In genomic region chr15:85710340-85710842, GRCh38 we compare ENCODE assay signal across 12 cellular contexts.
A peak's percentile ranks its signal among the peaks of the same experiment; 100 is the strongest.
DNase-seq lines count a peak whose midpoint lies in the region; ATAC-seq, FAIRE-seq and TF ChIP-seq lines count a peak whose summit lies in the region.
"Had no signal": no experiment of that assay in that cellular context is flagged by ENCODE, and none has a peak within 500 bp of the region (broad histone marks: within the 10 kb centered on the region; RNA-seq: fewer than 3 reads in every experiment).

No MANE protein-coding gene starts in this region.

- intact Hi-C loops in breast epithelium (cut with DNase I; ENCODE audit: low total_unique reads), result no loop called here
- intact Hi-C loops in MCF 10A (cut with micrococcal nuclease), result loop anchor here (10.0 kb wide), 1 partner anchor 406 kb away; no protein-coding TSS in a partner anchor

- ATAC-seq in GM21717 (IDR thresholded peaks at IDR 0.05; ENCODE audit: unreplicated experiment) (peak; percentile 49), HG03565 (IDR thresholded peaks at IDR 0.05; ENCODE audit: unreplicated experiment) (peak; percentile 54)
- peak; percentile 67 for ATAC-seq in stimulated activated naive B cell treated with anti-CD40 and anti-IgM and Interleukin-4, amounts not matched to agents 10 μg/mL and 1 μg/mL and 100 μg/mL, for 72 hours (replicated peaks)
- ATAC-seq: sciatic nerve had no signal

- TF ChIP-seq POLR2A in breast epithelium (IDR thresholded peaks at IDR 0.05), result no peak
- no peak for TF ChIP-seq POLR2A in H54 (IDR thresholded peaks at IDR 0.05; ENCODE audit: low read depth, low read length)

- H3K4me3 ChIP-seq in breast epithelium, result no peak overlapping the region

- no peak for DNase-seq in breast epithelium (ENCODE audit: low spot score in 2 of 2)
- DNase-seq in MCF 10A (ENCODE audit: unreplicated experiment), result no peak
- no peak for DNase-seq in stimulated activated naive B cell treated with anti-CD40 and anti-IgM and Interleukin-4, amounts not matched to agents 10 μg/mL and 1 μg/mL and 100 μg/mL, for 72 hours
- no peak for DNase-seq in amygdala (lab: John Stamatoyannopoulos, UW)
- no peak for DNase-seq in H54 (ENCODE audit: insufficient read length, low spot score)
- DNase-seq in NAMALWA (ENCODE audit: low spot score), result no peak
- DNase-seq: brain microvascular endothelial cell, IMR-90 had no signal

- TF ChIP-seq CTCF in breast epithelium (IDR thresholded peaks at IDR 0.05), result no peak
- TF ChIP-seq CTCF in MCF 10A (IDR thresholded peaks at IDR 0.05; ENCODE audit: unreplicated experiment), result no peak

- POLR2A ChIA-PET in MCF 10A (lab: Yijun Ruan, JAX), result no interaction called here

- H3K27ac ChIP-seq in breast epithelium, result peak overlapping the region; percentile 14 to 45
- H3K27ac ChIP-seq: brain microvascular endothelial cell, C4-2B had no signal

- no peaks in the 10 kb centered on the region for H3K9me3 Mint-ChIP-seq in MCF 10A (ENCODE audit: unreplicated experiment)
- H3K9me3 Mint-ChIP-seq in stimulated activated naive B cell treated with anti-CD40 and anti-IgM and Interleukin-4, amounts not matched to agents 10 μg/mL and 1 μg/mL and 100 μg/mL, for 72 hours, result no peaks in the 10 kb centered on the region

- no peak overlapping the region for H3K27ac Mint-ChIP-seq in MCF 10A (ENCODE audit: low read depth, unreplicated experiment)
- peak overlapping the region; percentile 86 for H3K27ac Mint-ChIP-seq in stimulated activated naive B cell treated with anti-CD40 and anti-IgM and Interleukin-4, amounts not matched to agents 10 μg/mL and 1 μg/mL and 100 μg/mL, for 72 hours

- no peak for FAIRE-seq in H54 (lab: Jason Lieb, UNC)

- H3K4me3 Mint-ChIP-seq in MCF 10A (ENCODE audit: unreplicated experiment), result no peak overlapping the region
- peak overlapping the region in 1 of 2 donors; percentile 14 for H3K4me3 Mint-ChIP-seq in stimulated activated naive B cell treated with anti-CD40 and anti-IgM and Interleukin-4, amounts not matched to agents 10 μg/mL and 1 μg/mL and 100 μg/mL, for 72 hours

- H3K4me1 Mint-ChIP-seq in MCF 10A (ENCODE audit: insufficient read depth, unreplicated experiment), result peaks cover 4% of the 10 kb centered on the region
- peaks cover 35 to 48% of the 10 kb centered on the region in 2 donors for H3K4me1 Mint-ChIP-seq in stimulated activated naive B cell treated with anti-CD40 and anti-IgM and Interleukin-4, amounts not matched to agents 10 μg/mL and 1 μg/mL and 100 μg/mL, for 72 hours

- peaks cover 82% of the 10 kb centered on the region for H3K36me3 Mint-ChIP-seq in MCF 10A (ENCODE audit: insufficient read depth, unreplicated experiment)
- H3K36me3 Mint-ChIP-seq in stimulated activated naive B cell treated with anti-CD40 and anti-IgM and Interleukin-4, amounts not matched to agents 10 μg/mL and 1 μg/mL and 100 μg/mL, for 72 hours, result peaks cover 33 to 62% of the 10 kb centered on the region in 2 donors

- H3K27me3 Mint-ChIP-seq in MCF 10A (ENCODE audit: insufficient read depth, unreplicated experiment), result no peaks in the 10 kb centered on the region
- H3K27me3 Mint-ChIP-seq in stimulated activated naive B cell treated with anti-CD40 and anti-IgM and Interleukin-4, amounts not matched to agents 10 μg/mL and 1 μg/mL and 100 μg/mL, for 72 hours, result no peaks in the 10 kb centered on the region

- CTCF ChIA-PET in MCF 10A (lab: Yijun Ruan, JAX), result no interaction called here

- no peaks in the 10 kb centered on the region for H3K9me3 ChIP-seq in breast epithelium

- no peaks in the 10 kb centered on the region for H3K27me3 ChIP-seq in breast epithelium
- H3K27me3 ChIP-seq: brain microvascular endothelial cell had no signal

- no TSS peak for BruUV-seq in MCF 10A (replicated peaks; lab: Mats Ljungman, UMichigan)

- peaks cover 0 to 6% of the 10 kb centered on the region in 2 donors for H3K4me1 ChIP-seq in breast epithelium

- no peaks in the 10 kb centered on the region for H3K36me3 ChIP-seq in breast epithelium
